Comparison of ENCODE assay signal across 13 cellular contexts in genomic region chr13:39196957-39197644, GRCh38.
DNase-seq lines count a peak whose midpoint lies in the region; ATAC-seq lines count a peak whose summit lies in the region.
"Had no signal": no experiment of that assay in that cellular context is flagged by ENCODE, and none has a peak within 500 bp of the region (broad histone marks: within the 10 kb centered on the region; RNA-seq: fewer than 3 reads in every experiment).

No MANE protein-coding gene starts in this region.

- H3K9me3 Mint-ChIP-seq in activated T-helper 2 cell treated with anti-CD3 and anti-CD28 coated beads, Interferon-gamma antibody, Interleukin-2, Interleukin-4, amounts not matched to agents 10 μg/mL and 5 μg/mL and 100 μg/mL, durations not matched to agents 14 hours and 24 hours and 36 hours, result no peaks in the 10 kb centered on the region
- H3K9me3 Mint-ChIP-seq: activated B cell treated with CpG ODN at 0.5 μM for 24 hours, memory B cell had no signal

- H3K27me3 Mint-ChIP-seq in activated T-helper 2 cell treated with anti-CD3 and anti-CD28 coated beads, Interferon-gamma antibody, Interleukin-2, Interleukin-4, amounts not matched to agents 10 μg/mL and 5 μg/mL and 100 μg/mL, durations not matched to agents 14 hours and 24 hours and 36 hours (ENCODE audit: low read depth), result peaks cover 11% of the 10 kb centered on the region

- H3K4me3 Mint-ChIP-seq in activated T-helper 2 cell treated with anti-CD3 and anti-CD28 coated beads, Interferon-gamma antibody, Interleukin-2, Interleukin-4, amounts not matched to agents 10 μg/mL and 5 μg/mL and 100 μg/mL, durations not matched to agents 14 hours and 24 hours and 36 hours (ENCODE audit: low read depth), result no peak overlapping the region
- H3K4me3 Mint-ChIP-seq: activated B cell treated with CpG ODN at 0.5 μM for 24 hours, memory B cell had no signal

- H3K27ac Mint-ChIP-seq in activated T-helper 2 cell treated with anti-CD3 and anti-CD28 coated beads, Interferon-gamma antibody, Interleukin-2, Interleukin-4, amounts not matched to agents 10 μg/mL and 5 μg/mL and 100 μg/mL, durations not matched to agents 14 hours and 24 hours and 36 hours, result peak overlapping the region; percentile 72
- H3K27ac Mint-ChIP-seq: activated B cell treated with CpG ODN at 0.5 μM for 24 hours, memory B cell had no signal

- DNase-seq in DMS153 (lab: John Stamatoyannopoulos, UW) (peak; percentile 57), DMS153 treated with DMSO at 0.1 percent for 48 hours (lab: John Stamatoyannopoulos, UW; ENCODE audit: unreplicated experiment) (no peak), COR-L47 (lab: John Stamatoyannopoulos, UW) (no peak), HuH-7 (ENCODE audit: low spot score) (no peak), head of caudate nucleus (no peak)
- no peak for DNase-seq in activated T-helper 2 cell treated with anti-CD3 and anti-CD28 coated beads, Interferon-gamma antibody, Interleukin-2, Interleukin-4, amounts not matched to agents 10 μg/mL and 5 μg/mL and 100 μg/mL, durations not matched to agents 14 hours and 24 hours and 36 hours (ENCODE audit: low spot score)
- DNase-seq: activated B cell treated with CpG ODN at 0.5 μM for 24 hours, body of pancreas, DMS79 treated with DMSO at 0.1 percent for 48 hours, H7 had no signal

- ATAC-seq in GM18870 (IDR thresholded peaks at IDR 0.05; ENCODE audit: unreplicated experiment) (peak; percentile 86), HG02870 (IDR thresholded peaks at IDR 0.05; ENCODE audit: unreplicated experiment) (peak; percentile 94)
- ATAC-seq: body of pancreas had no signal

- peaks cover 9% of the 10 kb centered on the region for H3K4me1 Mint-ChIP-seq in activated T-helper 2 cell treated with anti-CD3 and anti-CD28 coated beads, Interferon-gamma antibody, Interleukin-2, Interleukin-4, amounts not matched to agents 10 μg/mL and 5 μg/mL and 100 μg/mL, durations not matched to agents 14 hours and 24 hours and 36 hours (ENCODE audit: low read depth)
- H3K4me1 Mint-ChIP-seq: activated B cell treated with CpG ODN at 0.5 μM for 24 hours, memory B cell had no signal

- no peaks in the 10 kb centered on the region for H3K36me3 Mint-ChIP-seq in activated T-helper 2 cell treated with anti-CD3 and anti-CD28 coated beads, Interferon-gamma antibody, Interleukin-2, Interleukin-4, amounts not matched to agents 10 μg/mL and 5 μg/mL and 100 μg/mL, durations not matched to agents 14 hours and 24 hours and 36 hours (ENCODE audit: low read depth)
- H3K36me3 Mint-ChIP-seq: memory B cell had no signal

- intact Hi-C loops in activated T-helper 2 cell treated with anti-CD3 and anti-CD28 coated beads, Interferon-gamma antibody, Interleukin-2, Interleukin-4, amounts not matched to agents 10 μg/mL and 5 μg/mL and 100 μg/mL, durations not matched to agents 14 hours and 24 hours and 36 hours (cut with micrococcal nuclease), result loop anchor here (1.0 to 5.0 kb wide), 4 partner anchors 49 to 160 kb away; partner anchors contain the start of genes NHLRC3 and PROSER1
- intact Hi-C loops in head of caudate nucleus (cut with DNase I), result no loop called here
